ENCODE assay signal across 1 cellular context in the genomic region with DNA sequence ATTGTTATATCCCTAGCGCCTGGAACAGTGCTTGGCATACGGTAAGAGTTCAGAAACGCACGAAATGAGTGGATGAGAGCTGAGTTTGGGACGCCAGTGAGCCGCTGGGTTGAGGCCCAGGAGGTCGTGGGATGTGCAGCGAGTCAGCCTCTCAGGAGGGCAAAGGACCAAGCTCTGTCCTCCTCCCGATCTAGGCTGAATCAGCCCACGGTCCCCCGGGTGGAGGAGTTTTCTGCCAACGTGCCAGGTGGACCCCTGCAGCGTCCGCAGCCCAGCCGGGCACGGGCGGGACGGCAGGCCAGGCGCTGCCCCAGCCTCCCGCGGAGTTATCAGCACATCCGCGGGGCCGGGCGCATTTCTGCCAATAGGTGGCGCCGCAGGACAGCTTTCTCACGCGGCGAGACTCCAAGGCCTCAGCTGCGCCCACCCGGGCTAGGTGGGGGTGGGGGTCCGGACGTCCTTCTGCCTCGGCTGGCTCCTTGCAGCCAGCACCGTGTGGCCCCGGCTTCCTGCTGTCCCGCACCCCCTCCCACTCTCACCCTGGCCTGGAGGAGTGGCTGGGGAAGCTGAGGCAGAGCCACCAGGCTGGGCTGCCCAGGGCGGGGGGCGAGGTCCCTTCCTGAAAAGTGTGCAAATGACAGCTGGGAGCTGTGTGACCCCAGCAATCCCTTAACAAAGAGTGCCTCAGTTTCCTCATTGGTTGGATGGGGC.
A peak's percentile ranks its signal among the peaks of the same experiment; 100 is the strongest.
TF ChIP-seq lines count a peak whose summit lies in the region.

No MANE protein-coding gene starts in this region.

TF ChIP-seq in HepG2, 621 proteins besides CTCF, POLR2A, EP300 and RAD21 (continued from another document and continues in another):
- no peak for TF ChIP-seq POGK (CRISPR knock-in tag; conservative IDR thresholded peaks at IDR 0.05)
- TF ChIP-seq ZBTB7B (CRISPR knock-in tag; IDR thresholded peaks at IDR 0.05), result peak; percentile 94
- TF ChIP-seq, protein P1, sequence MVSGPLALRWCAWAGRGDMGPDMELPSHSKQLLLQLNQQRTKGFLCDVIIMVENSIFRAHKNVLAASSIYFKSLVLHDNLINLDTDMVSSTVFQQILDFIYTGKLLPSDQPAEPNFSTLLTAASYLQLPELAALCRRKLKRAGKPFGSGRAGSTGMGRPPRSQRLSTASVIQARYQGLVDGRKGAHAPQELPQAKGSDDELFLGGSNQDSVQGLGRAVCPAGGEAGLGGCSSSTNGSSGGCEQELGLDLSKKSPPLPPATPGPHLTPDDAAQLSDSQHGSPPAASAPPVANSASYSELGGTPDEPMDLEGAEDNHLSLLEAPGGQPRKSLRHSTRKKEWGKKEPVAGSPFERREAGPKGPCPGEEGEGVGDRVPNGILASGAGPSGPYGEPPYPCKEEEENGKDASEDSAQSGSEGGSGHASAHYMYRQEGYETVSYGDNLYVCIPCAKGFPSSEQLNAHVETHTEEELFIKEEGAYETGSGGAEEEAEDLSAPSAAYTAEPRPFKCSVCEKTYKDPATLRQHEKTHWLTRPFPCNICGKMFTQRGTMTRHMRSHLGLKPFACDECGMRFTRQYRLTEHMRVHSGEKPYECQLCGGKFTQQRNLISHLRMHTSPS (CRISPR knock-in tag; IDR thresholded peaks at IDR 0.05; ENCODE audit: low read depth), result 0 out of 2 replicates have a peak, but pooled peaks have one; percentile 58
- TF ChIP-seq KDM4B (CRISPR knock-in tag; IDR thresholded peaks at IDR 0.05), result no peak
- TF ChIP-seq ZNF317 (CRISPR knock-in tag; IDR thresholded peaks at IDR 0.05), result no peak
- TF ChIP-seq MYC (CRISPR knock-in tag; IDR thresholded peaks at IDR 0.05; ENCODE audit: borderline replicate concordance), result peak; percentile 17; the same call in 1 of the 2 replicates
- no peak for TF ChIP-seq SOX13 (IDR thresholded peaks at IDR 0.05)
- peak in 1 of 2 experiments; percentile 44; a peak in 1 of 4 replicates for TF ChIP-seq SOX13 (CRISPR knock-in tag; conservative IDR thresholded peaks at IDR 0.05 in 1 of 2, IDR thresholded peaks at IDR 0.05 in 1 of 2)
- peak; percentile 4; the same call in 1 of the 2 replicates for TF ChIP-seq NFKB2 (CRISPR knock-in tag; IDR thresholded peaks at IDR 0.05; ENCODE audit: borderline replicate concordance)
- TF ChIP-seq AGO2 (optimal IDR thresholded peaks at IDR 0.05; ENCODE audit: low read depth, low read length), result no peak
- TF ChIP-seq LCORL (IDR thresholded peaks at IDR 0.05), result no peak
- peak; percentile 39; the same call in 1 of the 2 replicates for TF ChIP-seq LCORL (CRISPR knock-in tag; IDR thresholded peaks at IDR 0.05)
- TF ChIP-seq, protein P2, sequence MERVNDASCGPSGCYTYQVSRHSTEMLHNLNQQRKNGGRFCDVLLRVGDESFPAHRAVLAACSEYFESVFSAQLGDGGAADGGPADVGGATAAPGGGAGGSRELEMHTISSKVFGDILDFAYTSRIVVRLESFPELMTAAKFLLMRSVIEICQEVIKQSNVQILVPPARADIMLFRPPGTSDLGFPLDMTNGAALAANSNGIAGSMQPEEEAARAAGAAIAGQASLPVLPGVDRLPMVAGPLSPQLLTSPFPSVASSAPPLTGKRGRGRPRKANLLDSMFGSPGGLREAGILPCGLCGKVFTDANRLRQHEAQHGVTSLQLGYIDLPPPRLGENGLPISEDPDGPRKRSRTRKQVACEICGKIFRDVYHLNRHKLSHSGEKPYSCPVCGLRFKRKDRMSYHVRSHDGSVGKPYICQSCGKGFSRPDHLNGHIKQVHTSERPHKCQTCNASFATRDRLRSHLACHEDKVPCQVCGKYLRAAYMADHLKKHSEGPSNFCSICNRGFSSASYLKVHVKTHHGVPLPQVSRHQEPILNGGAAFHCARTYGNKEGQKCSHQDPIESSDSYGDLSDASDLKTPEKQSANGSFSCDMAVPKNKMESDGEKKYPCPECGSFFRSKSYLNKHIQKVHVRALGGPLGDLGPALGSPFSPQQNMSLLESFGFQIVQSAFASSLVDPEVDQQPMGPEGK (CRISPR knock-in tag; IDR thresholded peaks at IDR 0.05), result peak; percentile 60
- peak; percentile 10; the same call in 1 of the 2 replicates for TF ChIP-seq HDAC1 (CRISPR knock-in tag; IDR thresholded peaks at IDR 0.05)
- TF ChIP-seq ZNF580 (CRISPR knock-in tag; IDR thresholded peaks at IDR 0.05; ENCODE audit: borderline replicate concordance, low read depth), result 0 out of 2 replicates have a peak, but pooled peaks have one; percentile 3
- TF ChIP-seq, protein P3, sequence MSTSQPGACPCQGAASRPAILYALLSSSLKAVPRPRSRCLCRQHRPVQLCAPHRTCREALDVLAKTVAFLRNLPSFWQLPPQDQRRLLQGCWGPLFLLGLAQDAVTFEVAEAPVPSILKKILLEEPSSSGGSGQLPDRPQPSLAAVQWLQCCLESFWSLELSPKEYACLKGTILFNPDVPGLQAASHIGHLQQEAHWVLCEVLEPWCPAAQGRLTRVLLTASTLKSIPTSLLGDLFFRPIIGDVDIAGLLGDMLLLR (CRISPR knock-in tag; IDR thresholded peaks at IDR 0.05), result no peak
- peak; percentile 78 for TF ChIP-seq ZNF687 (CRISPR knock-in tag; IDR thresholded peaks at IDR 0.05)
- TF ChIP-seq TBX2 (CRISPR knock-in tag; IDR thresholded peaks at IDR 0.05; ENCODE audit: borderline replicate concordance), result peak; percentile 22; the same call in 1 of the 2 replicates
- TF ChIP-seq SMAD3 (CRISPR knock-in tag; IDR thresholded peaks at IDR 0.05), result no peak
- TF ChIP-seq IKZF4 (CRISPR knock-in tag; IDR thresholded peaks at IDR 0.05; ENCODE audit: borderline replicate concordance, low read depth, not compliant biosample characterization), result peak; percentile 35
- TF ChIP-seq ZNF331 (CRISPR knock-in tag; IDR thresholded peaks at IDR 0.05), result peak; percentile 62; the same call in 1 of the 2 replicates
- peak; percentile 28; the same call in 1 of the 3 replicates for TF ChIP-seq MXI1 (IDR thresholded peaks at IDR 0.05; ENCODE audit: borderline replicate concordance, low read depth, low read length)
- peak; percentile 54; the same call in 1 of the 2 replicates for TF ChIP-seq TFAP4 (IDR thresholded peaks at IDR 0.05; ENCODE audit: borderline replicate concordance, low read depth)
- no peak for TF ChIP-seq TAF1 (CRISPR knock-in tag; IDR thresholded peaks at IDR 0.05)
- TF ChIP-seq TRIM22 (IDR thresholded peaks at IDR 0.05), result no peak
- 0 out of 2 replicates have a peak, but pooled peaks have one; percentile 43 for TF ChIP-seq ZBTB38 (CRISPR knock-in tag; IDR thresholded peaks at IDR 0.05)
- TF ChIP-seq, protein P4, sequence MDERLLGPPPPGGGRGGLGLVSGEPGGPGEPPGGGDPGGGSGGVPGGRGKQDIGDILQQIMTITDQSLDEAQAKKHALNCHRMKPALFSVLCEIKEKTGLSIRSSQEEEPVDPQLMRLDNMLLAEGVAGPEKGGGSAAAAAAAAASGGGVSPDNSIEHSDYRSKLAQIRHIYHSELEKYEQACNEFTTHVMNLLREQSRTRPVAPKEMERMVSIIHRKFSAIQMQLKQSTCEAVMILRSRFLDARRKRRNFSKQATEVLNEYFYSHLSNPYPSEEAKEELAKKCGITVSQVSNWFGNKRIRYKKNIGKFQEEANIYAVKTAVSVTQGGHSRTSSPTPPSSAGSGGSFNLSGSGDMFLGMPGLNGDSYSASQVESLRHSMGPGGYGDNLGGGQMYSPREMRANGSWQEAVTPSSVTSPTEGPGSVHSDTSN (CRISPR knock-in tag; IDR thresholded peaks at IDR 0.05), result no peak
- TF ChIP-seq ZNF607 (CRISPR knock-in tag; IDR thresholded peaks at IDR 0.05; ENCODE audit: borderline replicate concordance), result peak; percentile 54; the same call in 1 of the 2 replicates
- peak; percentile 18; the same call in 1 of the 2 replicates for TF ChIP-seq ELF1 (CRISPR knock-in tag; IDR thresholded peaks at IDR 0.05)
- 0 out of 2 replicates have a peak, but pooled peaks have one; percentile 49 for TF ChIP-seq ZMYM2 (CRISPR knock-in tag; IDR thresholded peaks at IDR 0.05)
- TF ChIP-seq EED (CRISPR knock-in tag; IDR thresholded peaks at IDR 0.05), result no peak
- TF ChIP-seq ZC3H13 (CRISPR knock-in tag; IDR thresholded peaks at IDR 0.05), result no peak
- TF ChIP-seq AFF4 (CRISPR knock-in tag; IDR thresholded peaks at IDR 0.05), result no peak
